1 cellular context compared by ENCODE assay signal in the genomic region with DNA sequence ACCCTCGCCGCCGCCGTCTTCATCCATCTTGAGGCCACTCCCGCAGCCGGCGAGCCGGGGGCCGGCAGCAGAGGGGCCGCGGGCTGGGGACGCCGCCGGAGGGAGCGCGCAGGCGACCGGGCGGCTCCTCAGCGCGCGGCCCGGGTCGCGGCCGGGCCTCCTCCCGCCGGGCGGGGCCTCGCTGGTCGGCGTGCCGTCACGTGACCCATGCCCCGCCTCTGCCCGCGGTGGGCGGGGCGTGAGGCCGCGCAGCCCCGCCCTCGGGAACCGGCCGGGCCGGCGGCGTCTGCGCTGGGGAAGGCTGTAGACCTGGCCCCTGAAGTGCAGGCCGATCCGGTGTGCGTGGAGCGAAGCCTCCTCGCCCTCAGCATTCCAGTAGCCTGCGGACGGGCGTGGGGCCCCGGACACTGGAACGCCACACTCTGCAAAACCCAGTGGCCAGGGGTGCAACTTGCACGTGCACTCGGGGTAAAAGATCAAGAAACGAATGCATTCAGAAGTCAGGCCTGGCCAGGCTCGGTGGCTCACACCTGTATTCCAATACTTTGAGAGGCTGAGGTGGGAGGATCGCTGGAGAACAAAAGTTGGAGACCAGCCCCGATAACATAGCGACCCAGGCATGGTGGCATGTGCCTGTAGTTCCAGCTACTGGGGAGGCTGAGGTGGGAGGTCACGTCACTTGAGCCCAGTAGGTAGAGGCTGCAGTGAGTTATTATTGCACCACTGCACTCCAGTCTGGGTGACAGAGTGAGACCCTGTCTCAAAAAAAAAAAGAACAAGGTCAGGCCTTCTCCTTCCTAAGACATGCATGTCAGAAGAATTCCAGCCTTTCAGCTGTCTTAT.
TF ChIP-seq lines count a peak whose summit lies in the region.

A gene with protein sequence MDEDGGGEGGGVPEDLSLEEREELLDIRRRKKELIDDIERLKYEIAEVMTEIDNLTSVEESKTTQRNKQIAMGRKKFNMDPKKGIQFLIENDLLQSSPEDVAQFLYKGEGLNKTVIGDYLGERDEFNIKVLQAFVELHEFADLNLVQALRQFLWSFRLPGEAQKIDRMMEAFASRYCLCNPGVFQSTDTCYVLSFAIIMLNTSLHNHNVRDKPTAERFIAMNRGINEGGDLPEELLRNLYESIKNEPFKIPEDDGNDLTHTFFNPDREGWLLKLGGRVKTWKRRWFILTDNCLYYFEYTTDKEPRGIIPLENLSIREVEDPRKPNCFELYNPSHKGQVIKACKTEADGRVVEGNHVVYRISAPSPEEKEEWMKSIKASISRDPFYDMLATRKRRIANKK (minus strand): TSS at position 144 of the 843 bp plus-strand sequence. CDS start 117 bp downstream, at position 27.

TF ChIP-seq in K562, 482 proteins besides CTCF, POLR2A, EP300 and RAD21 (continued from another document and continues in another):
- TF ChIP-seq, protein P1, sequence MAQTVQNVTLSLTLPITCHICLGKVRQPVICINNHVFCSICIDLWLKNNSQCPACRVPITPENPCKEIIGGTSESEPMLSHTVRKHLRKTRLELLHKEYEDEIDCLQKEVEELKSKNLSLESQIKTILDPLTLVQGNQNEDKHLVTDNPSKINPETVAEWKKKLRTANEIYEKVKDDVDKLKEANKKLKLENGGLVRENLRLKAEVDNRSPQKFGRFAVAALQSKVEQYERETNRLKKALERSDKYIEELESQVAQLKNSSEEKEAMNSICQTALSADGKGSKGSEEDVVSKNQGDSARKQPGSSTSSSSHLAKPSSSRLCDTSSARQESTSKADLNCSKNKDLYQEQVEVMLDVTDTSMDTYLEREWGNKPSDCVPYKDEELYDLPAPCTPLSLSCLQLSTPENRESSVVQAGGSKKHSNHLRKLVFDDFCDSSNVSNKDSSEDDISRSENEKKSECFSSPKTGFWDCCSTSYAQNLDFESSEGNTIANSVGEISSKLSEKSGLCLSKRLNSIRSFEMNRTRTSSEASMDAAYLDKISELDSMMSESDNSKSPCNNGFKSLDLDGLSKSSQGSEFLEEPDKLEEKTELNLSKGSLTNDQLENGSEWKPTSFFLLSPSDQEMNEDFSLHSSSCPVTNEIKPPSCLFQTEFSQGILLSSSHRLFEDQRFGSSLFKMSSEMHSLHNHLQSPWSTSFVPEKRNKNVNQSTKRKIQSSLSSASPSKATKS (CRISPR knock-in tag; IDR thresholded peaks at IDR 0.05) = no peak
- TF ChIP-seq, protein P2, sequence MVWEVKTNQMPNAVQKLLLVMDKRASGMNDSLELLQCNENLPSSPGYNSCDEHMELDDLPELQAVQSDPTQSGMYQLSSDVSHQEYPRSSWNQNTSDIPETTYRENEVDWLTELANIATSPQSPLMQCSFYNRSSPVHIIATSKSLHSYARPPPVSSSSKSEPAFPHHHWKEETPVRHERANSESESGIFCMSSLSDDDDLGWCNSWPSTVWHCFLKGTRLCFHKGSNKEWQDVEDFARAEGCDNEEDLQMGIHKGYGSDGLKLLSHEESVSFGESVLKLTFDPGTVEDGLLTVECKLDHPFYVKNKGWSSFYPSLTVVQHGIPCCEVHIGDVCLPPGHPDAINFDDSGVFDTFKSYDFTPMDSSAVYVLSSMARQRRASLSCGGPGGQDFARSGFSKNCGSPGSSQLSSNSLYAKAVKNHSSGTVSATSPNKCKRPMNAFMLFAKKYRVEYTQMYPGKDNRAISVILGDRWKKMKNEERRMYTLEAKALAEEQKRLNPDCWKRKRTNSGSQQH (CRISPR knock-in tag; IDR thresholded peaks at IDR 0.05) = no peak
- TF ChIP-seq SLC30A9 (CRISPR knock-in tag; IDR thresholded peaks at IDR 0.05) (no peak), CBFB (CRISPR knock-in tag; IDR thresholded peaks at IDR 0.05) (no peak), ZNF253 (CRISPR knock-in tag; conservative IDR thresholded peaks at IDR 0.05) (no peak), ADNP (tag; IDR thresholded peaks at IDR 0.05) (no peak), PTBP1 (IDR thresholded peaks at IDR 0.05; ENCODE audit: low read depth, low read length) (no peak), MTA1 (IDR thresholded peaks at IDR 0.05; ENCODE audit: borderline replicate concordance) (no peak), SMARCB1 (IDR thresholded peaks at IDR 0.05; ENCODE audit: insufficient read length, low read depth) (no peak), FOXK2 (conservative IDR thresholded peaks at IDR 0.05 in 1 of 2, IDR thresholded peaks at IDR 0.05 in 1 of 2; ENCODE audit: low read depth in 2 of 2) (no peak), BRCA1 (IDR thresholded peaks at IDR 0.05) (no peak), BRCA1 (CRISPR knock-in tag; IDR thresholded peaks at IDR 0.05) (no peak), TARDBP (IDR thresholded peaks at IDR 0.05) (no peak), DMBX1 (CRISPR knock-in tag; IDR thresholded peaks at IDR 0.05; ENCODE audit: borderline replicate concordance) (no peak), ZNF431 (CRISPR knock-in tag; IDR thresholded peaks at IDR 0.05) (no peak), ZNF197 (CRISPR knock-in tag; IDR thresholded peaks at IDR 0.05; ENCODE audit: low read depth) (no peak), NCOA6 (IDR thresholded peaks at IDR 0.05) (no peak), PCBP1 (IDR thresholded peaks at IDR 0.05; ENCODE audit: low read depth, low read length, poor library complexity, severe bottlenecking) (peak; percentile 27), RBBP5 (IDR thresholded peaks at IDR 0.05; ENCODE audit: borderline replicate concordance, insufficient read depth, low read length, poor library complexity, severe bottlenecking) (peak; percentile 51), YBX1 (IDR thresholded peaks at IDR 0.05) (no peak), POLR3A (IDR thresholded peaks at IDR 0.05; ENCODE audit: borderline replicate concordance, extremely low read depth, insufficient read depth, insufficient read length) (no peak), ZNF589 (CRISPR knock-in tag; IDR thresholded peaks at IDR 0.05; ENCODE audit: low read depth) (no peak), E2F3 (CRISPR knock-in tag; IDR thresholded peaks at IDR 0.05) (no peak), LEF1 (IDR thresholded peaks at IDR 0.05) (no peak), ZNF668 (CRISPR knock-in tag; IDR thresholded peaks at IDR 0.05) (no peak), TRIM24 (IDR thresholded peaks at IDR 0.05) (no peak), ESRRA (IDR thresholded peaks at IDR 0.05; ENCODE audit: borderline replicate concordance, low read depth) (no peak; the same call in 1 of the 2 replicates), RBM15 (IDR thresholded peaks at IDR 0.05; ENCODE audit: insufficient read depth, low read length) (no peak), CHD1 (IDR thresholded peaks at IDR 0.05; ENCODE audit: low read length) (no peak)
- TF ChIP-seq, protein P3, sequence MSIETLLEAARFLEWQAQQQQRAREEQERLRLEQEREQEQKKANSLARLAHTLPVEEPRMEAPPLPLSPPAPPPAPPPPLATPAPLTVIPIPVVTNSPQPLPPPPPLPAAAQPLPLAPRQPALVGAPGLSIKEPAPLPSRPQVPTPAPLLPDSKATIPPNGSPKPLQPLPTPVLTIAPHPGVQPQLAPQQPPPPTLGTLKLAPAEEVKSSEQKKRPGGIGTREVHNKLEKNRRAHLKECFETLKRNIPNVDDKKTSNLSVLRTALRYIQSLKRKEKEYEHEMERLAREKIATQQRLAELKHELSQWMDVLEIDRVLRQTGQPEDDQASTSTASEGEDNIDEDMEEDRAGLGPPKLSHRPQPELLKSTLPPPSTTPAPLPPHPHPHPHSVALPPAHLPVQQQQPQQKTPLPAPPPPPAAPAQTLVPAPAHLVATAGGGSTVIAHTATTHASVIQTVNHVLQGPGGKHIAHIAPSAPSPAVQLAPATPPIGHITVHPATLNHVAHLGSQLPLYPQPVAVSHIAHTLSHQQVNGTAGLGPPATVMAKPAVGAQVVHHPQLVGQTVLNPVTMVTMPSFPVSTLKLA (conservative IDR thresholded peaks at IDR 0.05) = 0 out of 4 replicates have a peak, but pooled peaks of 1 of the 2 experiments have one; percentile 51
- TF ChIP-seq, protein P4, sequence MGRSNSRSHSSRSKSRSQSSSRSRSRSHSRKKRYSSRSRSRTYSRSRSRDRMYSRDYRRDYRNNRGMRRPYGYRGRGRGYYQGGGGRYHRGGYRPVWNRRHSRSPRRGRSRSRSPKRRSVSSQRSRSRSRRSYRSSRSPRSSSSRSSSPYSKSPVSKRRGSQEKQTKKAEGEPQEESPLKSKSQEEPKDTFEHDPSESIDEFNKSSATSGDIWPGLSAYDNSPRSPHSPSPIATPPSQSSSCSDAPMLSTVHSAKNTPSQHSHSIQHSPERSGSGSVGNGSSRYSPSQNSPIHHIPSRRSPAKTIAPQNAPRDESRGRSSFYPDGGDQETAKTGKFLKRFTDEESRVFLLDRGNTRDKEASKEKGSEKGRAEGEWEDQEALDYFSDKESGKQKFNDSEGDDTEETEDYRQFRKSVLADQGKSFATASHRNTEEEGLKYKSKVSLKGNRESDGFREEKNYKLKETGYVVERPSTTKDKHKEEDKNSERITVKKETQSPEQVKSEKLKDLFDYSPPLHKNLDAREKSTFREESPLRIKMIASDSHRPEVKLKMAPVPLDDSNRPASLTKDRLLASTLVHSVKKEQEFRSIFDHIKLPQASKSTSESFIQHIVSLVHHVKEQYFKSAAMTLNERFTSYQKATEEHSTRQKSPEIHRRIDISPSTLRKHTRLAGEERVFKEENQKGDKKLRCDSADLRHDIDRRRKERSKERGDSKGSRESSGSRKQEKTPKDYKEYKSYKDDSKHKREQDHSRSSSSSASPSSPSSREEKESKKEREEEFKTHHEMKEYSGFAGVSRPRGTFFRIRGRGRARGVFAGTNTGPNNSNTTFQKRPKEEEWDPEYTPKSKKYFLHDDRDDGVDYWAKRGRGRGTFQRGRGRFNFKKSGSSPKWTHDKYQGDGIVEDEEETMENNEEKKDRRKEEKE (IDR thresholded peaks at IDR 0.05; ENCODE audit: borderline replicate concordance in 1 of 2, control insufficient read depth in 1 of 2, low read depth in 2 of 2, low read length in 1 of 2) = no peak
- TF ChIP-seq, protein P5, sequence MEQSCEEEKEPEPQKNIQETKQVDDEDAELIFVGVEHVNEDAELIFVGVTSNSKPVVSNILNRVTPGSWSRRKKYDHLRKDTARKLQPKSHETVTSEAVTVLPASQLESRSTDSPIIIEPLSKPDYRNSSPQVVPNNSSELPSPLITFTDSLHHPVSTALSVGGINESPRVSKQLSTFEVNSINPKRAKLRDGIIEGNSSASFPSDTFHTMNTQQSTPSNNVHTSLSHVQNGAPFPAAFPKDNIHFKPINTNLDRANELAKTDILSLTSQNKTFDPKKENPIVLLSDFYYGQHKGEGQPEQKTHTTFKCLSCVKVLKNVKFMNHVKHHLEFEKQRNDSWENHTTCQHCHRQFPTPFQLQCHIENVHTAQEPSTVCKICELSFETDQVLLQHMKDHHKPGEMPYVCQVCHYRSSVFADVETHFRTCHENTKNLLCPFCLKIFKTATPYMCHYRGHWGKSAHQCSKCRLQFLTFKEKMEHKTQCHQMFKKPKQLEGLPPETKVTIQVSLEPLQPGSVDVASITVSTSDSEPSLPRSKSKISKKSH (CRISPR knock-in tag; IDR thresholded peaks at IDR 0.05) = no peak
- TF ChIP-seq, protein P6, sequence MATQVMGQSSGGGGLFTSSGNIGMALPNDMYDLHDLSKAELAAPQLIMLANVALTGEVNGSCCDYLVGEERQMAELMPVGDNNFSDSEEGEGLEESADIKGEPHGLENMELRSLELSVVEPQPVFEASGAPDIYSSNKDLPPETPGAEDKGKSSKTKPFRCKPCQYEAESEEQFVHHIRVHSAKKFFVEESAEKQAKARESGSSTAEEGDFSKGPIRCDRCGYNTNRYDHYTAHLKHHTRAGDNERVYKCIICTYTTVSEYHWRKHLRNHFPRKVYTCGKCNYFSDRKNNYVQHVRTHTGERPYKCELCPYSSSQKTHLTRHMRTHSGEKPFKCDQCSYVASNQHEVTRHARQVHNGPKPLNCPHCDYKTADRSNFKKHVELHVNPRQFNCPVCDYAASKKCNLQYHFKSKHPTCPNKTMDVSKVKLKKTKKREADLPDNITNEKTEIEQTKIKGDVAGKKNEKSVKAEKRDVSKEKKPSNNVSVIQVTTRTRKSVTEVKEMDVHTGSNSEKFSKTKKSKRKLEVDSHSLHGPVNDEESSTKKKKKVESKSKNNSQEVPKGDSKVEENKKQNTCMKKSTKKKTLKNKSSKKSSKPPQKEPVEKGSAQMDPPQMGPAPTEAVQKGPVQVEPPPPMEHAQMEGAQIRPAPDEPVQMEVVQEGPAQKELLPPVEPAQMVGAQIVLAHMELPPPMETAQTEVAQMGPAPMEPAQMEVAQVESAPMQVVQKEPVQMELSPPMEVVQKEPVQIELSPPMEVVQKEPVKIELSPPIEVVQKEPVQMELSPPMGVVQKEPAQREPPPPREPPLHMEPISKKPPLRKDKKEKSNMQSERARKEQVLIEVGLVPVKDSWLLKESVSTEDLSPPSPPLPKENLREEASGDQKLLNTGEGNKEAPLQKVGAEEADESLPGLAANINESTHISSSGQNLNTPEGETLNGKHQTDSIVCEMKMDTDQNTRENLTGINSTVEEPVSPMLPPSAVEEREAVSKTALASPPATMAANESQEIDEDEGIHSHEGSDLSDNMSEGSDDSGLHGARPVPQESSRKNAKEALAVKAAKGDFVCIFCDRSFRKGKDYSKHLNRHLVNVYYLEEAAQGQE (CRISPR knock-in tag; IDR thresholded peaks at IDR 0.05; ENCODE audit: low read depth) = no peak
- TF ChIP-seq, protein P7, sequence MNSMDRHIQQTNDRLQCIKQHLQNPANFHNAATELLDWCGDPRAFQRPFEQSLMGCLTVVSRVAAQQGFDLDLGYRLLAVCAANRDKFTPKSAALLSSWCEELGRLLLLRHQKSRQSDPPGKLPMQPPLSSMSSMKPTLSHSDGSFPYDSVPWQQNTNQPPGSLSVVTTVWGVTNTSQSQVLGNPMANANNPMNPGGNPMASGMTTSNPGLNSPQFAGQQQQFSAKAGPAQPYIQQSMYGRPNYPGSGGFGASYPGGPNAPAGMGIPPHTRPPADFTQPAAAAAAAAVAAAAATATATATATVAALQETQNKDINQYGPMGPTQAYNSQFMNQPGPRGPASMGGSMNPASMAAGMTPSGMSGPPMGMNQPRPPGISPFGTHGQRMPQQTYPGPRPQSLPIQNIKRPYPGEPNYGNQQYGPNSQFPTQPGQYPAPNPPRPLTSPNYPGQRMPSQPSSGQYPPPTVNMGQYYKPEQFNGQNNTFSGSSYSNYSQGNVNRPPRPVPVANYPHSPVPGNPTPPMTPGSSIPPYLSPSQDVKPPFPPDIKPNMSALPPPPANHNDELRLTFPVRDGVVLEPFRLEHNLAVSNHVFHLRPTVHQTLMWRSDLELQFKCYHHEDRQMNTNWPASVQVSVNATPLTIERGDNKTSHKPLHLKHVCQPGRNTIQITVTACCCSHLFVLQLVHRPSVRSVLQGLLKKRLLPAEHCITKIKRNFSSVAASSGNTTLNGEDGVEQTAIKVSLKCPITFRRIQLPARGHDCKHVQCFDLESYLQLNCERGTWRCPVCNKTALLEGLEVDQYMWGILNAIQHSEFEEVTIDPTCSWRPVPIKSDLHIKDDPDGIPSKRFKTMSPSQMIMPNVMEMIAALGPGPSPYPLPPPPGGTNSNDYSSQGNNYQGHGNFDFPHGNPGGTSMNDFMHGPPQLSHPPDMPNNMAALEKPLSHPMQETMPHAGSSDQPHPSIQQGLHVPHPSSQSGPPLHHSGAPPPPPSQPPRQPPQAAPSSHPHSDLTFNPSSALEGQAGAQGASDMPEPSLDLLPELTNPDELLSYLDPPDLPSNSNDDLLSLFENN (IDR thresholded peaks at IDR 0.05; ENCODE audit: low read depth in 2 of 2, low read length in 2 of 2) = no peak
- TF ChIP-seq, protein P8, sequence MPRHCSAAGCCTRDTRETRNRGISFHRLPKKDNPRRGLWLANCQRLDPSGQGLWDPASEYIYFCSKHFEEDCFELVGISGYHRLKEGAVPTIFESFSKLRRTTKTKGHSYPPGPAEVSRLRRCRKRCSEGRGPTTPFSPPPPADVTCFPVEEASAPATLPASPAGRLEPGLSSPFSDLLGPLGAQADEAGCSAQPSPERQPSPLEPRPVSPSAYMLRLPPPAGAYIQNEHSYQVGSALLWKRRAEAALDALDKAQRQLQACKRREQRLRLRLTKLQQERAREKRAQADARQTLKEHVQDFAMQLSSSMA (CRISPR knock-in tag; IDR thresholded peaks at IDR 0.05) = no peak
